9 cellular contexts compared by ENCODE assay signal in genomic region chr4:6953751-6954380, GRCh38. TPM values are rescaled to one million over a fixed set of nuclear protein-coding genes. Genes with fewer than 3 reads are reported as not detected.
DNase-seq lines count a peak whose midpoint lies in the region; ATAC-seq and TF ChIP-seq lines count a peak whose summit lies in the region.
"Had no signal": no experiment of that assay in that cellular context is flagged by ENCODE, and none has a peak within 500 bp of the region (broad histone marks: within the 10 kb centered on the region; RNA-seq: fewer than 3 reads in every experiment).

No MANE protein-coding gene starts in this region.

- H3K27ac Mint-ChIP-seq in mesothelial cell of epicardium: peak overlapping the region; percentile 74

- H3K9me3 Mint-ChIP-seq in mesothelial cell of epicardium: no peaks in the 10 kb centered on the region

- no peak overlapping the region for H3K4me3 Mint-ChIP-seq in mesothelial cell of epicardium

- TF ChIP-seq CTCF in mesothelial cell of epicardium (IDR thresholded peaks at IDR 0.05; ENCODE audit: unreplicated experiment): no peak

- H3K27me3 Mint-ChIP-seq in mesothelial cell of epicardium (ENCODE audit: low read depth): no peaks in the 10 kb centered on the region

- DNase-seq in NCI-H82 (lab: John Stamatoyannopoulos, UW) (peak; percentile 33), NCI-H82 treated with DMSO at 0.1 percent for 48 hours (lab: John Stamatoyannopoulos, UW; ENCODE audit: unreplicated experiment) (no peak), mesothelial cell of epicardium (ENCODE audit: low spot score in 2 of 2, unreplicated experiment in 2 of 2) (peak in 1 of 2 experiments; percentile 71), SW 1271 (lab: John Stamatoyannopoulos, UW) (no peak)
- DNase-seq: NCI-H187 treated with DMSO at 0.1 percent for 48 hours had no signal

- H3K4me1 Mint-ChIP-seq in mesothelial cell of epicardium: peaks cover 24% of the 10 kb centered on the region

- H3K36me3 Mint-ChIP-seq in mesothelial cell of epicardium: peaks cover 5% of the 10 kb centered on the region

- ATAC-seq in esophagus mucosa (peak; percentile 87), GM21515 (IDR thresholded peaks at IDR 0.05; ENCODE audit: unreplicated experiment) (no peak), GM19452 (IDR thresholded peaks at IDR 0.05; ENCODE audit: unreplicated experiment) (no peak), HG02884 (IDR thresholded peaks at IDR 0.05; ENCODE audit: unreplicated experiment) (no peak)

RNA-seq across cellular contexts. Expression of gene TBC1D14, which starts 44.2 kb away (rescaled TPM):
- total RNA-seq in esophagus mucosa (48.1 TPM), mesothelial cell of epicardium (54.5 to 58.2 TPM (median 56.3 TPM) in 3 replicates)
